11 cellular contexts compared by ENCODE assay signal in genomic region chr7:32761451-32762320, GRCh38.
DNase-seq lines count a peak whose midpoint lies in the region; ATAC-seq and TF ChIP-seq lines count a peak whose summit lies in the region.
"Had no signal": no experiment of that assay in that cellular context is flagged by ENCODE, and none has a peak within 500 bp of the region (broad histone marks: within the 10 kb centered on the region; RNA-seq: fewer than 3 reads in every experiment).

No MANE protein-coding gene starts in this region.

- H2AFZ ChIP-seq in neural cell (ENCODE audit: low read depth, low read length), result no peak overlapping the region

- TF ChIP-seq CTCF in CD8-positive, alpha-beta T cell (IDR thresholded peaks at IDR 0.05), result no peak
- TF ChIP-seq CTCF in fibroblast of the aortic adventitia (IDR thresholded peaks at IDR 0.05; ENCODE audit: insufficient read depth, low read length), result peak; percentile 10
- no peak for TF ChIP-seq CTCF in neural cell (IDR thresholded peaks at IDR 0.05; ENCODE audit: poor library complexity, severe bottlenecking)

- no peak overlapping the region for H3K27ac ChIP-seq in CD8-positive, alpha-beta T cell (ENCODE audit: low read depth, low read length)
- no peak overlapping the region for H3K27ac ChIP-seq in neural cell (ENCODE audit: low read length)

- no peak for ATAC-seq in CD8-positive, alpha-beta T cell

- no peaks in the 10 kb centered on the region for H3K9me3 ChIP-seq in CD8-positive, alpha-beta T cell (ENCODE audit: low read length)
- no peaks in the 10 kb centered on the region for H3K9me3 ChIP-seq in neural cell (ENCODE audit: low read length)

- TF ChIP-seq EP300 in neural cell (conservative IDR thresholded peaks at IDR 0.05; ENCODE audit: poor library complexity, severe bottlenecking), result no peak

- H3K27ac Mint-ChIP-seq in CD8-positive, alpha-beta T cell, result no peak overlapping the region
- H3K27ac Mint-ChIP-seq in activated T-cell treated with anti-CD3 and anti-CD28 coated beads, Interleukin-2, amount 50 U/mL, for 24 hours, result no peak overlapping the region
- H3K27ac Mint-ChIP-seq: activated T-helper 2 cell treated with anti-CD3 and anti-CD28 coated beads, Interferon-gamma antibody, Interleukin-2, Interleukin-4, amounts not matched to agents 10 μg/mL and 5 μg/mL and 100 μg/mL, durations not matched to agents 14 hours and 24 hours and 36 hours had no signal

- no peaks in the 10 kb centered on the region for H3K27me3 ChIP-seq in CD8-positive, alpha-beta T cell (ENCODE audit: insufficient read depth, low read length)
- H3K27me3 ChIP-seq in neural cell (ENCODE audit: insufficient read depth, low read depth, low read length), result peaks cover 31% of the 10 kb centered on the region

- H3K9ac ChIP-seq in neural cell (ENCODE audit: low read length), result peak overlapping the region; percentile 16

- peaks cover 12% of the 10 kb centered on the region for H3K4me1 Mint-ChIP-seq in CD8-positive, alpha-beta T cell (ENCODE audit: low read depth)
- peaks cover 14% of the 10 kb centered on the region for H3K4me1 Mint-ChIP-seq in activated T-cell treated with anti-CD3 and anti-CD28 coated beads, Interleukin-2, amount 50 U/mL, for 24 hours (ENCODE audit: low read depth)

- CTCF ChIA-PET in CD8-positive, alpha-beta T cell (lab: Charles Lee), result interaction anchor here (1.3 to 1.8 kb wide), 4 partner anchors 39 to 1171 kb away, joined by 3 to 5 read pairs (median 4); partner anchors contain the start of gene RP9

- no peaks in the 10 kb centered on the region for H3K9me3 Mint-ChIP-seq in CD8-positive, alpha-beta T cell
- H3K9me3 Mint-ChIP-seq in activated T-cell treated with anti-CD3 and anti-CD28 coated beads, Interleukin-2, amount 50 U/mL, for 24 hours, result no peaks in the 10 kb centered on the region
- H3K9me3 Mint-ChIP-seq: activated T-helper 2 cell treated with anti-CD3 and anti-CD28 coated beads, Interferon-gamma antibody, Interleukin-2, Interleukin-4, amounts not matched to agents 10 μg/mL and 5 μg/mL and 100 μg/mL, durations not matched to agents 14 hours and 24 hours and 36 hours had no signal

- peak overlapping the region; percentile 32 for H3K4me3 Mint-ChIP-seq in CD8-positive, alpha-beta T cell
- H3K4me3 Mint-ChIP-seq in activated T-cell treated with anti-CD3 and anti-CD28 coated beads, Interleukin-2, amount 50 U/mL, for 24 hours, result peak overlapping the region; percentile 33

- H3F3A ChIP-seq in neural cell (ENCODE audit: insufficient read depth, low read length, poor library complexity, severe bottlenecking), result no peaks in the 10 kb centered on the region

- H3K4me1 ChIP-seq in CD8-positive, alpha-beta T cell (ENCODE audit: insufficient read depth, low read length), result peaks cover 4% of the 10 kb centered on the region

- H3K27me3 Mint-ChIP-seq in CD8-positive, alpha-beta T cell (ENCODE audit: low read depth), result peaks cover 38% of the 10 kb centered on the region
- H3K27me3 Mint-ChIP-seq in activated T-cell treated with anti-CD3 and anti-CD28 coated beads, Interleukin-2, amount 50 U/mL, for 24 hours, result peaks cover 58% of the 10 kb centered on the region

- H3K4me3 ChIP-seq in CD8-positive, alpha-beta T cell (ENCODE audit: low read depth, low read length), result no peak overlapping the region
- H3K4me3 ChIP-seq in fibroblast of the aortic adventitia (ENCODE audit: low read depth, low read length) (no peak overlapping the region), neural cell (ENCODE audit: low read length) (peak overlapping the region; percentile 54)

- no peaks in the 10 kb centered on the region for H3K9me2 ChIP-seq in neural cell (ENCODE audit: insufficient read depth, low read length)

- intact Hi-C loops in CD8-positive, alpha-beta T cell (cut with DNase I, micrococcal nuclease), result no loop called here

- POLR2A ChIA-PET in CD8-positive, alpha-beta T cell (lab: Charles Lee), result no interaction called here

- no peaks in the 10 kb centered on the region for H3K36me3 ChIP-seq in CD8-positive, alpha-beta T cell (ENCODE audit: insufficient read depth, low read length)
- no peaks in the 10 kb centered on the region for H3K36me3 ChIP-seq in neural cell (ENCODE audit: insufficient read depth, low read length)

- H3K36me3 Mint-ChIP-seq in CD8-positive, alpha-beta T cell, result no peaks in the 10 kb centered on the region
- no peaks in the 10 kb centered on the region for H3K36me3 Mint-ChIP-seq in activated T-cell treated with anti-CD3 and anti-CD28 coated beads, Interleukin-2, amount 50 U/mL, for 24 hours (ENCODE audit: low read depth)

- H3K79me2 ChIP-seq in neural cell (replicated peaks; ENCODE audit: insufficient read depth, low read length), result no peaks in the 10 kb centered on the region

- H4K20me1 ChIP-seq in neural cell (ENCODE audit: insufficient read depth), result no peaks in the 10 kb centered on the region

- no peak for TF ChIP-seq RAD21 in neural cell (conservative IDR thresholded peaks at IDR 0.05)

- no peak for DNase-seq in CD8-positive, alpha-beta T cell
- no peak for DNase-seq in activated T-cell treated with anti-CD3 and anti-CD28 coated beads, Interleukin-2, amount 50 U/mL, for 24 hours
- DNase-seq in fibroblast of the aortic adventitia (ENCODE audit: low read depth) (no peak), NCI-H2196 (lab: John Stamatoyannopoulos, UW; ENCODE audit: unreplicated experiment) (no peak), midbrain (lab: John Stamatoyannopoulos, UW) (no peak), ureter (ENCODE audit: low spot score) (no peak), NOMO-1 (lab: John Stamatoyannopoulos, UW; ENCODE audit: unreplicated experiment in 2 of 2) (no peak)
- DNase-seq: C1 segment of cervical spinal cord, NCI-H226 had no signal

- H3K4me2 ChIP-seq in neural cell (ENCODE audit: low read length), result no peak overlapping the region

TF ChIP-seq in neural cell, 6 proteins besides CTCF, POLR2A, EP300 and RAD21:
- TF ChIP-seq REST (IDR thresholded peaks at IDR 0.05; ENCODE audit: borderline replicate concordance), result no peak
- TF ChIP-seq POLR2AphosphoS5 (IDR thresholded peaks at IDR 0.05), result no peak
- TF ChIP-seq SMC3 (conservative IDR thresholded peaks at IDR 0.05; ENCODE audit: poor library complexity), result no peak
- TF ChIP-seq EZH2 (IDR thresholded peaks at IDR 0.05; ENCODE audit: borderline replicate concordance, insufficient read depth, low read length, poor library complexity, severe bottlenecking), result no peak
- TF ChIP-seq MXI1 (conservative IDR thresholded peaks at IDR 0.05; ENCODE audit: poor library complexity, severe bottlenecking), result no peak
- TF ChIP-seq TAF1 (IDR thresholded peaks at IDR 0.05; ENCODE audit: low read depth), result no peak
